ENCODE assay signal across 22 cellular contexts in genomic region chr4:25712611-25713010, GRCh38. TPM values are rescaled to one million over a fixed set of nuclear protein-coding genes. Genes with fewer than 3 reads are reported as not detected.
"Had no signal": no experiment of that assay in that cellular context is flagged by ENCODE, and none has a peak within 500 bp of the region (broad histone marks: within the 10 kb centered on the region; RNA-seq: fewer than 3 reads in every experiment).

No MANE protein-coding gene starts in this region.

- ATAC-seq: HepG2 had no signal

- DNase-seq: IMR-90, Karpas-422, KG1, MM.1S, NCI-H1092 treated with DMSO at 0.1 percent for 48 hours, NCI-H1436, NCI-H187, NCI-H2029, NCI-H2081 treated with DMSO at 0.1 percent for 48 hours, NCI-H2171, NCI-H226, NCI-H446, NCI-H510A, NCI-H524 treated with DMSO at 0.1 percent for 48 hours, NCI-H69, NCI-H774, Right ventricle myocardium superior, RPMI8226, SIG-M5 had no signal

RNA-seq across cellular contexts. Expression of gene SLC34A2, which starts 57.0 kb away (rescaled TPM):
- total RNA-seq: HepG2, HT1080, IMR-90, SJSA1 had no signal
